In the genomic region with DNA sequence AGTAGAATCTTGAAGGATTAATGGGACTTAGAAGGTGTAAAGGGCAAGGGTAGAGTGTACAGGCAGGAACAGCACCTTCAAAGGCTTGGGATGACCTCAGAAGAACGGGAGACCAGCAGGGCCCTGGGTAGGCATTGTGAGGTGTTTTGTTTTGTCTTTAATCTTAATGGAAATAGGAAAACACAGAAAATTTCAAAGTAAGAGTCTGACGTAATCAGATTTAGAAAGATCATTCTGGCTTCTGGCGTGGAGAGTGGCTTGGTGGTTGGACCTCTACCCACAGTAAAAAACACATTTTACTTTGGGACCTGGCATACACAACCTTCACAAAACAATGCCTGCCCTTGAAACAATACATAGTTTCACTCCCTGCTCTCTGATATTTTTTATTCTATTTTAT, we compare ENCODE assay signal across 27 cellular contexts. TPM values are rescaled to one million over a fixed set of nuclear protein-coding genes. Genes with fewer than 3 reads are reported as not detected.
DNase-seq lines count a peak whose midpoint lies in the region; ATAC-seq, FAIRE-seq and TF ChIP-seq lines count a peak whose summit lies in the region.
"Had no signal": no experiment of that assay in that cellular context is flagged by ENCODE, and none has a peak within 500 bp of the region (broad histone marks: within the 10 kb centered on the region; RNA-seq: fewer than 3 reads in every experiment).

No MANE protein-coding gene starts in this region.

- TF ChIP-seq EP300 in K562 (IDR thresholded peaks at IDR 0.05; ENCODE audit: low read length), result no peak

- ATAC-seq in activated CD8-positive, alpha-beta memory T cell treated with anti-CD3 and anti-CD28 coated beads, Interleukin-2, amount 10 ng/mL, durations not matched to agents 7 days and 5 days, result no peak
- no peak for ATAC-seq in CD4-positive, alpha-beta T cell (ENCODE audit: poor library complexity)
- ATAC-seq in K562 (no peak), Right ventricle myocardium inferior (no peak)
- ATAC-seq in activated CD8-positive, alpha-beta T cell treated with anti-CD3 and anti-CD28 coated beads, Interleukin-2, amount 10 ng/mL, durations not matched to agents 7 days and 5 days, result no peak
- ATAC-seq: HCT116, HepG2 had no signal

- no peak overlapping the region for H3K27ac ChIP-seq in CD4-positive, alpha-beta T cell (ENCODE audit: low read depth, low read length)
- H3K27ac ChIP-seq in OCI-LY1 (ENCODE audit: low read depth, low read length, poor library complexity, severe bottlenecking) (peak overlapping the region; percentile 32), K562 (ENCODE audit: extremely low read depth, low read depth, low read length) (no peak overlapping the region), hepatocyte (no peak overlapping the region)
- H3K27ac ChIP-seq: PC-9, SJSA1 had no signal

- POLR2A ChIA-PET in CD4-positive, alpha-beta T cell (lab: Charles Lee), result no interaction called here
- POLR2A ChIA-PET in K562 (lab: Yijun Ruan, JAX), result no interaction called here
- POLR2A ChIA-PET in activated CD8-positive, alpha-beta T cell treated with anti-CD3 and anti-CD28 coated beads, Interleukin-2, amount 10 ng/mL, durations not matched to agents 7 days and 5 days (lab: Charles Lee), result no interaction called here

- no peaks in the 10 kb centered on the region for H3K9me1 ChIP-seq in K562 (ENCODE audit: control insufficient read depth, insufficient read depth, low read length)

- no peaks in the 10 kb centered on the region for H4K20me1 ChIP-seq in OCI-LY1 (ENCODE audit: insufficient read depth, low read length)
- H4K20me1 ChIP-seq in K562 (replicated peaks; ENCODE audit: control insufficient read depth, insufficient read depth, low read length), result no peaks in the 10 kb centered on the region
- peaks cover 6% of the 10 kb centered on the region for H4K20me1 ChIP-seq in hepatocyte (ENCODE audit: insufficient read depth, poor library complexity, severe bottlenecking)

- peaks cover 49% of the 10 kb centered on the region for H3K4me1 Mint-ChIP-seq in activated CD8-positive, alpha-beta memory T cell treated with anti-CD3 and anti-CD28 coated beads, Interleukin-2, amount 10 ng/mL, durations not matched to agents 7 days and 5 days
- H3K4me1 Mint-ChIP-seq in CD4-positive, alpha-beta T cell (ENCODE audit: low read depth), result peaks cover 50% of the 10 kb centered on the region
- H3K4me1 Mint-ChIP-seq in activated CD8-positive, alpha-beta T cell treated with anti-CD3 and anti-CD28 coated beads, Interleukin-2, amount 10 ng/mL, durations not matched to agents 7 days and 5 days (ENCODE audit: low read depth), result peaks cover 30% of the 10 kb centered on the region

- no peaks in the 10 kb centered on the region for H3K27me3 Mint-ChIP-seq in activated CD8-positive, alpha-beta memory T cell treated with anti-CD3 and anti-CD28 coated beads, Interleukin-2, amount 10 ng/mL, durations not matched to agents 7 days and 5 days
- H3K27me3 Mint-ChIP-seq in CD4-positive, alpha-beta T cell, result no peaks in the 10 kb centered on the region
- H3K27me3 Mint-ChIP-seq in activated CD8-positive, alpha-beta T cell treated with anti-CD3 and anti-CD28 coated beads, Interleukin-2, amount 10 ng/mL, durations not matched to agents 7 days and 5 days (ENCODE audit: low read depth), result no peaks in the 10 kb centered on the region

- H3K4me3 ChIP-seq in OCI-LY1 (ENCODE audit: low read depth, low read length, poor library complexity, severe bottlenecking) (no peak overlapping the region), K562 (no peak overlapping the region), hepatocyte (no peak overlapping the region)
- H3K4me3 ChIP-seq: PC-9, SJSA1 had no signal

- BruUV-seq in K562 (replicated peaks; lab: Mats Ljungman, UMichigan), result no TSS peak

- H3K36me3 Mint-ChIP-seq in activated CD8-positive, alpha-beta memory T cell treated with anti-CD3 and anti-CD28 coated beads, Interleukin-2, amount 10 ng/mL, durations not matched to agents 7 days and 5 days, result peaks cover 34% of the 10 kb centered on the region
- peaks cover 26% of the 10 kb centered on the region for H3K36me3 Mint-ChIP-seq in CD4-positive, alpha-beta T cell (ENCODE audit: low read depth)
- H3K36me3 Mint-ChIP-seq in activated CD8-positive, alpha-beta T cell treated with anti-CD3 and anti-CD28 coated beads, Interleukin-2, amount 10 ng/mL, durations not matched to agents 7 days and 5 days (ENCODE audit: low read depth), result peaks cover 34% of the 10 kb centered on the region

- no peak overlapping the region for H3K4me3 Mint-ChIP-seq in activated CD8-positive, alpha-beta memory T cell treated with anti-CD3 and anti-CD28 coated beads, Interleukin-2, amount 10 ng/mL, durations not matched to agents 7 days and 5 days
- H3K4me3 Mint-ChIP-seq in CD4-positive, alpha-beta T cell, result peak overlapping the region; percentile 2
- H3K4me3 Mint-ChIP-seq in activated CD8-positive, alpha-beta T cell treated with anti-CD3 and anti-CD28 coated beads, Interleukin-2, amount 10 ng/mL, durations not matched to agents 7 days and 5 days, result no peak overlapping the region
- H3K4me3 Mint-ChIP-seq: CD14-positive monocyte had no signal

- intact Hi-C loops in CD4-positive, alpha-beta T cell (cut with DNase I, micrococcal nuclease), result no loop called here
- intact Hi-C loops in K562 (cut with micrococcal nuclease) (no loop called here), Right ventricle myocardium inferior (cut with DNase I) (loop anchor here (10.0 kb wide), 1 partner anchor 64 kb away; a partner anchor contains a TSS)

- H3K27me3 ChIP-seq in CD4-positive, alpha-beta T cell (ENCODE audit: control insufficient read depth, insufficient read depth, low read length), result no peaks in the 10 kb centered on the region
- H3K27me3 ChIP-seq in OCI-LY1 (ENCODE audit: insufficient read depth, low read length) (no peaks in the 10 kb centered on the region), K562 (ENCODE audit: control insufficient read depth in 2 of 2, insufficient read depth in 2 of 2, low read length in 2 of 2) (no peaks in the 10 kb centered on the region), hepatocyte (no peaks in the 10 kb centered on the region)
- H3K27me3 ChIP-seq: BE2C, SJSA1 had no signal

- CTCF ChIA-PET in activated CD8-positive, alpha-beta memory T cell treated with anti-CD3 and anti-CD28 coated beads, Interleukin-2, amount 10 ng/mL, durations not matched to agents 7 days and 5 days (lab: Charles Lee), result no interaction called here
- CTCF ChIA-PET in CD4-positive, alpha-beta T cell (lab: Charles Lee), result no interaction called here
- CTCF ChIA-PET in K562 (lab: Yijun Ruan, JAX; ENCODE audit: low intra/inter-chr PET ratio), result no interaction called here
- CTCF ChIA-PET in activated CD8-positive, alpha-beta T cell treated with anti-CD3 and anti-CD28 coated beads, Interleukin-2, amount 10 ng/mL, durations not matched to agents 7 days and 5 days (lab: Charles Lee), result no interaction called here

- DNase-seq in activated CD8-positive, alpha-beta memory T cell treated with anti-CD3 and anti-CD28 coated beads, Interleukin-2, amount 10 ng/mL, durations not matched to agents 7 days and 5 days, result no peak
- no peak for DNase-seq in activated CD8-positive, alpha-beta memory T cell treated with anti-CD3 and anti-CD28 coated beads for 24 hours
- DNase-seq in CD4-positive, alpha-beta T cell, result no peak
- DNase-seq in K562 (ENCODE audit: extremely low read depth in 1 of 4, low spot score in 3 of 4), result no peak
- no peak for DNase-seq in hepatocyte (ENCODE audit: low spot score)
- no peak for DNase-seq in activated CD8-positive, alpha-beta T cell treated with anti-CD3 and anti-CD28 coated beads, Interleukin-2, amount 10 ng/mL, durations not matched to agents 7 days and 5 days
- DNase-seq in Right ventricle myocardium inferior (ENCODE audit: missing footprints), result no peak
- DNase-seq: 8988T; ACHN; BE2C; Kasumi-1; MV-4-11; NCI-H1105 treated with DMSO at 0.1 percent for 48 hours; NCI-H146; NCI-H2029; NCI-H446 treated with DMSO at 0.1 percent for 48 hours; NCI-H526; NCI-H82; NK-92 treated with Interleukin-12 subunit alpha and Interleukin-12 subunit beta, amount 100 ng/mL, for 24 hours; PC-9; Right ventricle myocardium superior had no signal

- no peak for TF ChIP-seq POLR2A in K562 (conservative IDR thresholded peaks at IDR 0.05)

- no peaks in the 10 kb centered on the region for H3F3A ChIP-seq in OCI-LY1 (ENCODE audit: insufficient read depth, low read length)

- TF ChIP-seq RAD21 in K562 (CRISPR knock-in tag; conservative IDR thresholded peaks at IDR 0.05 in 1 of 2, IDR thresholded peaks at IDR 0.05 in 1 of 2), result no peak

- in situ Hi-C loops in K562 (cut with MboI), result no loop called here

- H2AFZ ChIP-seq in OCI-LY1 (ENCODE audit: low read length) (no peak overlapping the region), K562 (ENCODE audit: low read depth, low read length) (no peak overlapping the region), hepatocyte (no peak overlapping the region)
- H2AFZ ChIP-seq: PC-9 had no signal

- H3K36me3 ChIP-seq in OCI-LY1 (ENCODE audit: insufficient read depth, low read length), result no peaks in the 10 kb centered on the region
- H3K36me3 ChIP-seq in K562 (ENCODE audit: control insufficient read depth, insufficient read depth, low read length), result peaks cover 18% of the 10 kb centered on the region
- no peaks in the 10 kb centered on the region for H3K36me3 ChIP-seq in hepatocyte (replicated peaks; ENCODE audit: insufficient read depth, low read depth)
- H3K36me3 ChIP-seq: BE2C had no signal

- 62% methylated on average over 3 of the region's 3 CpGs for WGBS in K562 (ENCODE audit: insufficient coverage, low coverage, missing lambda C conversion rate)
- WGBS in hepatocyte (ENCODE audit: low lambda C conversion rate, missing lambda C conversion rate), result 80% methylated on average over 3 of the region's 3 CpGs

- peaks cover 2% of the 10 kb centered on the region for H3K9me3 Mint-ChIP-seq in activated CD8-positive, alpha-beta memory T cell treated with anti-CD3 and anti-CD28 coated beads, Interleukin-2, amount 10 ng/mL, durations not matched to agents 7 days and 5 days (ENCODE audit: low read depth)
- no peaks in the 10 kb centered on the region for H3K9me3 Mint-ChIP-seq in CD4-positive, alpha-beta T cell
- H3K9me3 Mint-ChIP-seq in activated CD8-positive, alpha-beta T cell treated with anti-CD3 and anti-CD28 coated beads, Interleukin-2, amount 10 ng/mL, durations not matched to agents 7 days and 5 days (ENCODE audit: insufficient read depth), result no peaks in the 10 kb centered on the region
- H3K9me3 Mint-ChIP-seq: CD14-positive monocyte had no signal

- H3K4me2 ChIP-seq in OCI-LY1 (ENCODE audit: low read length), result no peak overlapping the region
- H3K4me2 ChIP-seq in K562 (ENCODE audit: insufficient read depth, low read length), result no peak overlapping the region
- no peak overlapping the region for H3K4me2 ChIP-seq in hepatocyte
- H3K4me2 ChIP-seq: PC-9 had no signal

- H3K9me3 ChIP-seq in CD4-positive, alpha-beta T cell (ENCODE audit: control insufficient read depth, low read length), result no peaks in the 10 kb centered on the region
- H3K9me3 ChIP-seq in OCI-LY1 (ENCODE audit: low read length) (no peaks in the 10 kb centered on the region), K562 (replicated peaks; ENCODE audit: control insufficient read depth, insufficient read depth, low read depth, low read length) (no peaks in the 10 kb centered on the region), hepatocyte (ENCODE audit: low read depth) (no peaks in the 10 kb centered on the region)
- H3K9me3 ChIP-seq: BE2C, SJSA1 had no signal

- TF ChIP-seq CTCF in CD4-positive, alpha-beta T cell (IDR thresholded peaks at IDR 0.05), result no peak
- TF ChIP-seq CTCF in OCI-LY1 (IDR thresholded peaks at IDR 0.05; ENCODE audit: low read length) (no peak), K562 (IDR thresholded peaks at IDR 0.05 in 2 of 3, conservative IDR thresholded peaks at IDR 0.05 in 1 of 3; ENCODE audit: insufficient read depth in 2 of 3, low read depth in 1 of 3, low read length in 3 of 3) (no peak), hepatocyte (IDR thresholded peaks at IDR 0.05; ENCODE audit: poor library complexity) (no peak)

- peak overlapping the region; percentile 18 for H3K27ac Mint-ChIP-seq in activated CD8-positive, alpha-beta memory T cell treated with anti-CD3 and anti-CD28 coated beads, Interleukin-2, amount 10 ng/mL, durations not matched to agents 7 days and 5 days
- no peak overlapping the region for H3K27ac Mint-ChIP-seq in CD4-positive, alpha-beta T cell
- H3K27ac Mint-ChIP-seq in activated CD8-positive, alpha-beta T cell treated with anti-CD3 and anti-CD28 coated beads, Interleukin-2, amount 10 ng/mL, durations not matched to agents 7 days and 5 days, result no peak overlapping the region

- peaks cover 41% of the 10 kb centered on the region for H3K4me1 ChIP-seq in OCI-LY1 (ENCODE audit: insufficient read depth, low read length, severe bottlenecking)
- peaks cover 18 to 33% of the 10 kb centered on the region in 2 experiments for H3K4me1 ChIP-seq in K562 (replicated peaks in 1 of 2; ENCODE audit: control insufficient read depth in 2 of 2, insufficient read depth in 2 of 2, low read length in 2 of 2)
- H3K4me1 ChIP-seq in hepatocyte (ENCODE audit: insufficient read depth), result peaks cover 11% of the 10 kb centered on the region
- H3K4me1 ChIP-seq: BE2C had no signal

- H3K9me2 ChIP-seq in OCI-LY1 (ENCODE audit: low read depth, low read length), result no peaks in the 10 kb centered on the region
- no peaks in the 10 kb centered on the region for H3K9me2 ChIP-seq in hepatocyte (replicated peaks; ENCODE audit: insufficient read depth)

- H3K79me2 ChIP-seq in OCI-LY1 (ENCODE audit: insufficient read depth, low read length) (no peaks in the 10 kb centered on the region), K562 (ENCODE audit: control insufficient read depth, insufficient read depth, low read length) (peaks cover 59% of the 10 kb centered on the region), hepatocyte (peaks cover 76% of the 10 kb centered on the region)

- no peak overlapping the region for H3K9ac ChIP-seq in OCI-LY1 (ENCODE audit: low read length)
- H3K9ac ChIP-seq in K562 (ENCODE audit: insufficient read depth in 1 of 2, low read depth in 2 of 2, low read length in 2 of 2), result no peak overlapping the region

- no peak for FAIRE-seq in K562 (lab: Jason Lieb, UNC)
- FAIRE-seq: GM18507, HepG2 had no signal

RNA-seq across cellular contexts. Expression of a gene that starts 4.1 kb away (rescaled TPM):
- total RNA-seq in activated CD8-positive, alpha-beta memory T cell treated with anti-CD3 and anti-CD28 coated beads, Interleukin-2, amount 10 ng/mL, durations not matched to agents 7 days and 5 days, result 100 to 1,000 TPM; 112 to 171 TPM
- 10 to 100 TPM; 80.6 to 89.3 TPM for total RNA-seq in CD4-positive, alpha-beta T cell
- 194 and 432 TPM in 2 replicates for total RNA-seq in K562 (2011; cell fraction: chromatin; rRNA removed; ENCODE audit: low replicate concordance)
- total RNA-seq in K562 (2011; cell fraction: nucleolus; rRNA removed), result 231 and 262 TPM in 2 replicates
- total RNA-seq in K562 (2011; cell fraction: nucleoplasm; rRNA removed), result 196 and 201 TPM in 2 replicates
- 46.5 and 75.8 TPM in 2 replicates for total RNA-seq in K562 (2014; rRNA removed)
- total RNA-seq in K562 (2014; rRNA removed; fragmentation: Illumina TruSeq; extraction: Trizol), result 32.1 and 46.8 TPM in 2 replicates
- total RNA-seq in K562 (2015; rRNA removed; fragmentation: Illumina TruSeq; extraction: Trizol), result 49.5 and 50.8 TPM in 2 replicates
- 93.9 and 101 TPM in 2 replicates for total RNA-seq in K562 (2021)
- polyA plus RNA-seq in K562 (2011; rRNA removed), result 50.2 and 86.0 TPM in 2 replicates
- polyA plus RNA-seq in K562 (2011; cell fraction: cytosol; rRNA removed), result 55.2 and 72.8 TPM in 2 replicates
- 327 and 544 TPM in 2 replicates for polyA plus RNA-seq in K562 (2011; cell fraction: nucleus; rRNA removed)
- 78.3 and 153 TPM in 2 replicates for polyA plus RNA-seq in K562 (2012)
- 101 and 105 TPM in 2 replicates for polyA plus RNA-seq in K562 (2014; fragmentation: Illumina TruSeq; extraction: Trizol)
- polyA plus RNA-seq in K562 (2014; fragmentation: Nextera tagmentation; extraction: Ambion mirVana), result 10 to 100 TPM; 16.7 to 39.6 TPM
- polyA plus RNA-seq in K562 (2014; rRNA removed), result 72.0 and 92.8 TPM in 2 replicates
- polyA minus RNA-seq in K562 (2011; rRNA and poly(A)+ RNA removed), result 34.4 and 47.1 TPM in 2 replicates
- polyA minus RNA-seq in K562 (2011; cell fraction: cytosol; rRNA and poly(A)+ RNA removed), result 65.8 and 66.5 TPM in 2 replicates
- polyA minus RNA-seq in K562 (2011; cell fraction: nucleus; rRNA and poly(A)+ RNA removed), result 127 and 129 TPM in 2 replicates
- total RNA-seq in hepatocyte, result 87.7 and 98.2 TPM in 2 replicates
- 133 and 135 TPM in 2 replicates for polyA plus RNA-seq in hepatocyte
- 100 to 1,000 TPM; 120 TPM for total RNA-seq in activated CD8-positive, alpha-beta T cell treated with anti-CD3 and anti-CD28 coated beads, Interleukin-2, amount 10 ng/mL, durations not matched to agents 7 days and 5 days
- 16.1 TPM for total RNA-seq in Right ventricle myocardium inferior

RNA-seq across cellular contexts. Expression of a gene that starts 28.3 kb away (rescaled TPM):
- 100 to 1,000 TPM; 105 to 130 TPM for total RNA-seq in activated CD8-positive, alpha-beta memory T cell treated with anti-CD3 and anti-CD28 coated beads, Interleukin-2, amount 10 ng/mL, durations not matched to agents 7 days and 5 days
- total RNA-seq in CD4-positive, alpha-beta T cell, result 10 to 100 TPM; 11.9 to 12.7 TPM
- 107 and 260 TPM in 2 replicates for total RNA-seq in K562 (2011; cell fraction: chromatin; rRNA removed; ENCODE audit: low replicate concordance)
- total RNA-seq in K562 (2011; cell fraction: nucleolus; rRNA removed), result 237 and 244 TPM in 2 replicates
- total RNA-seq in K562 (2011; cell fraction: nucleoplasm; rRNA removed), result 195 and 210 TPM in 2 replicates
- total RNA-seq in K562 (2014; rRNA removed) (275 and 287 TPM in 2 replicates), K562 (2014; rRNA removed; fragmentation: Illumina TruSeq; extraction: Trizol) (131 and 169 TPM in 2 replicates), K562 (2015; rRNA removed; fragmentation: Illumina TruSeq; extraction: Trizol) (200 and 204 TPM in 2 replicates), K562 (2021) (186 and 203 TPM in 2 replicates), hepatocyte (340 and 354 TPM in 2 replicates), Right ventricle myocardium inferior (118 TPM)
- polyA plus RNA-seq in K562 (2011; rRNA removed) (364 and 370 TPM in 2 replicates), K562 (2014; fragmentation: Illumina TruSeq; extraction: Trizol) (336 and 344 TPM in 2 replicates), K562 (2014; fragmentation: Nextera tagmentation; extraction: Ambion mirVana) (10 to 100 TPM; 35.2 to 82.7 TPM), K562 (2014; rRNA removed) (248 and 267 TPM in 2 replicates), hepatocyte (610 and 612 TPM in 2 replicates)
- 478 and 580 TPM in 2 replicates for polyA plus RNA-seq in K562 (2011; cell fraction: cytosol; rRNA removed)
- polyA plus RNA-seq in K562 (2011; cell fraction: nucleus; rRNA removed), result 338 and 429 TPM in 2 replicates
- 332 and 339 TPM in 2 replicates for polyA plus RNA-seq in K562 (2012)
- 273 and 333 TPM in 2 replicates for polyA minus RNA-seq in K562 (2011; rRNA and poly(A)+ RNA removed)
- 125 and 156 TPM in 2 replicates for polyA minus RNA-seq in K562 (2011; cell fraction: cytosol; rRNA and poly(A)+ RNA removed)
- polyA minus RNA-seq in K562 (2011; cell fraction: nucleus; rRNA and poly(A)+ RNA removed), result 103 and 138 TPM in 2 replicates
- 10 to 100 TPM; 85.6 to 93.8 TPM for total RNA-seq in activated CD8-positive, alpha-beta T cell treated with anti-CD3 and anti-CD28 coated beads, Interleukin-2, amount 10 ng/mL, durations not matched to agents 7 days and 5 days

RNA-seq across cellular contexts. Expression of a gene that starts 36.5 kb away (rescaled TPM):
- total RNA-seq in activated CD8-positive, alpha-beta memory T cell treated with anti-CD3 and anti-CD28 coated beads, Interleukin-2, amount 10 ng/mL, durations not matched to agents 7 days and 5 days, result under 1 TPM in 1 of 2 experiments, not detected in 1; 0.26 TPM
- under 1 TPM; 0.39 to 0.49 TPM for total RNA-seq in CD4-positive, alpha-beta T cell
- total RNA-seq in K562 (2011; cell fraction: chromatin; rRNA removed; ENCODE audit: low replicate concordance), result 6.3 and 17.9 TPM in 2 replicates
- 12.8 and 15.3 TPM in 2 replicates for total RNA-seq in K562 (2011; cell fraction: nucleolus; rRNA removed)
- 9.6 and 9.9 TPM in 2 replicates for total RNA-seq in K562 (2011; cell fraction: nucleoplasm; rRNA removed)
- total RNA-seq in K562 (2014; rRNA removed) (6.0 and 6.5 TPM in 2 replicates), K562 (2014; rRNA removed; fragmentation: Illumina TruSeq; extraction: Trizol) (1.2 and 1.3 TPM in 2 replicates), K562 (2015; rRNA removed; fragmentation: Illumina TruSeq; extraction: Trizol) (0.98 and 1.1 TPM in 2 replicates), K562 (2021) (5.1 and 7.1 TPM in 2 replicates), hepatocyte (0.72 and 0.93 TPM in 2 replicates), Right ventricle myocardium inferior (5.3 TPM)
- polyA plus RNA-seq in K562 (2011; rRNA removed) (10.5 and 18.4 TPM in 2 replicates), K562 (2014; fragmentation: Illumina TruSeq; extraction: Trizol) (4.2 and 5.0 TPM in 2 replicates), K562 (2014; fragmentation: Nextera tagmentation; extraction: Ambion mirVana) (under 1 TPM; 0.25 to 0.31 TPM), K562 (2014; rRNA removed) (8.2 and 8.5 TPM in 2 replicates), hepatocyte (1.8 and 1.9 TPM in 2 replicates)
- polyA plus RNA-seq in K562 (2011; cell fraction: cytosol; rRNA removed), result 20.6 and 20.7 TPM in 2 replicates
- 80.5 and 82.8 TPM in 2 replicates for polyA plus RNA-seq in K562 (2011; cell fraction: nucleus; rRNA removed)
- 3.0 and 3.4 TPM in 2 replicates for polyA plus RNA-seq in K562 (2012)
- 2.1 and 3.8 TPM in 2 replicates for polyA minus RNA-seq in K562 (2011; rRNA and poly(A)+ RNA removed)
- polyA minus RNA-seq in K562 (2011; cell fraction: cytosol; rRNA and poly(A)+ RNA removed), result 3.0 and 6.5 TPM in 2 replicates
- 7.4 and 9.1 TPM in 2 replicates for polyA minus RNA-seq in K562 (2011; cell fraction: nucleus; rRNA and poly(A)+ RNA removed)
- not detected for total RNA-seq in activated CD8-positive, alpha-beta T cell treated with anti-CD3 and anti-CD28 coated beads, Interleukin-2, amount 10 ng/mL, durations not matched to agents 7 days and 5 days
- total RNA-seq: SJSA1 had no signal

RNA-seq across cellular contexts. Expression of a gene that starts 59.0 kb away (rescaled TPM):
- 100 to 1,000 TPM; 293 to 301 TPM for total RNA-seq in activated CD8-positive, alpha-beta memory T cell treated with anti-CD3 and anti-CD28 coated beads, Interleukin-2, amount 10 ng/mL, durations not matched to agents 7 days and 5 days
- total RNA-seq in CD4-positive, alpha-beta T cell, result 100 to 1,000 TPM; 166 to 179 TPM
- 126 and 319 TPM in 2 replicates for total RNA-seq in K562 (2011; cell fraction: chromatin; rRNA removed; ENCODE audit: low replicate concordance)
- total RNA-seq in K562 (2011; cell fraction: nucleolus; rRNA removed), result 56.9 and 76.1 TPM in 2 replicates
- 147 and 245 TPM in 2 replicates for total RNA-seq in K562 (2011; cell fraction: nucleoplasm; rRNA removed)
- 244 and 278 TPM in 2 replicates for total RNA-seq in K562 (2014; rRNA removed)
- 306 and 352 TPM in 2 replicates for total RNA-seq in K562 (2014; rRNA removed; fragmentation: Illumina TruSeq; extraction: Trizol)
- total RNA-seq in K562 (2015; rRNA removed; fragmentation: Illumina TruSeq; extraction: Trizol), result 281 and 297 TPM in 2 replicates
- 266 and 289 TPM in 2 replicates for total RNA-seq in K562 (2021)
- polyA plus RNA-seq in K562 (2011; rRNA removed), result 298 and 365 TPM in 2 replicates
- polyA plus RNA-seq in K562 (2011; cell fraction: cytosol; rRNA removed), result 68.7 and 164 TPM in 2 replicates
- 66.8 and 129 TPM in 2 replicates for polyA plus RNA-seq in K562 (2011; cell fraction: nucleus; rRNA removed)
- 210 and 214 TPM in 2 replicates for polyA plus RNA-seq in K562 (2012)
- polyA plus RNA-seq in K562 (2014; fragmentation: Illumina TruSeq; extraction: Trizol), result 286 and 340 TPM in 2 replicates
- 1,000 to 10,000 TPM in 1 of 2 experiments, 100 to 1,000 TPM in 1; 805 to 1,020 TPM for polyA plus RNA-seq in K562 (2014; fragmentation: Nextera tagmentation; extraction: Ambion mirVana)
- 234 and 237 TPM in 2 replicates for polyA plus RNA-seq in K562 (2014; rRNA removed)
- 765 and 786 TPM in 2 replicates for polyA minus RNA-seq in K562 (2011; rRNA and poly(A)+ RNA removed)
- polyA minus RNA-seq in K562 (2011; cell fraction: cytosol; rRNA and poly(A)+ RNA removed), result 311 and 407 TPM in 2 replicates
- polyA minus RNA-seq in K562 (2011; cell fraction: nucleus; rRNA and poly(A)+ RNA removed), result 70.7 and 177 TPM in 2 replicates
- 177 and 196 TPM in 2 replicates for total RNA-seq in hepatocyte
- 95.9 and 109 TPM in 2 replicates for polyA plus RNA-seq in hepatocyte
- total RNA-seq in activated CD8-positive, alpha-beta T cell treated with anti-CD3 and anti-CD28 coated beads, Interleukin-2, amount 10 ng/mL, durations not matched to agents 7 days and 5 days, result 100 to 1,000 TPM; 279 to 280 TPM
- total RNA-seq in Right ventricle myocardium inferior, result 30.5 TPM

RNA-seq across cellular contexts. Expression of a gene that starts 59.7 kb away (rescaled TPM):
- 10 to 100 TPM; 13.2 to 18.9 TPM for total RNA-seq in activated CD8-positive, alpha-beta memory T cell treated with anti-CD3 and anti-CD28 coated beads, Interleukin-2, amount 10 ng/mL, durations not matched to agents 7 days and 5 days
- 10 to 100 TPM; 25.5 to 29.8 TPM for total RNA-seq in CD4-positive, alpha-beta T cell
- total RNA-seq in K562 (2011; cell fraction: chromatin; rRNA removed; ENCODE audit: low replicate concordance), result 49.5 and 67.9 TPM in 2 replicates
- 38.7 and 39.0 TPM in 2 replicates for total RNA-seq in K562 (2011; cell fraction: nucleolus; rRNA removed)
- 58.5 and 84.5 TPM in 2 replicates for total RNA-seq in K562 (2011; cell fraction: nucleoplasm; rRNA removed)
- 21.0 and 23.3 TPM in 2 replicates for total RNA-seq in K562 (2014; rRNA removed)
- total RNA-seq in K562 (2014; rRNA removed; fragmentation: Illumina TruSeq; extraction: Trizol), result 27.7 and 28.8 TPM in 2 replicates
- 31.1 and 32.1 TPM in 2 replicates for total RNA-seq in K562 (2015; rRNA removed; fragmentation: Illumina TruSeq; extraction: Trizol)
- 18.8 and 21.7 TPM in 2 replicates for total RNA-seq in K562 (2021)
- polyA plus RNA-seq in K562 (2011; rRNA removed), result 27.4 and 32.5 TPM in 2 replicates
- polyA plus RNA-seq in K562 (2011; cell fraction: cytosol; rRNA removed), result 18.2 and 21.8 TPM in 2 replicates
- polyA plus RNA-seq in K562 (2011; cell fraction: nucleus; rRNA removed), result 33.6 and 48.2 TPM in 2 replicates
- 22.6 and 23.3 TPM in 2 replicates for polyA plus RNA-seq in K562 (2012)
- polyA plus RNA-seq in K562 (2014; fragmentation: Illumina TruSeq; extraction: Trizol), result 26.2 and 26.6 TPM in 2 replicates
- polyA plus RNA-seq in K562 (2014; fragmentation: Nextera tagmentation; extraction: Ambion mirVana), result 10 to 100 TPM in 1 of 2 experiments, 1 to 10 TPM in 1; 9.0 to 10.7 TPM
- polyA plus RNA-seq in K562 (2014; rRNA removed), result 29.4 and 39.4 TPM in 2 replicates
- polyA minus RNA-seq in K562 (2011; rRNA and poly(A)+ RNA removed), result 25.9 and 28.5 TPM in 2 replicates
- 11.7 and 11.8 TPM in 2 replicates for polyA minus RNA-seq in K562 (2011; cell fraction: cytosol; rRNA and poly(A)+ RNA removed)
- 25.8 and 33.7 TPM in 2 replicates for polyA minus RNA-seq in K562 (2011; cell fraction: nucleus; rRNA and poly(A)+ RNA removed)
- total RNA-seq in hepatocyte, result 12.9 and 14.2 TPM in 2 replicates
- polyA plus RNA-seq in hepatocyte, result 9.2 and 14.8 TPM in 2 replicates
- total RNA-seq in activated CD8-positive, alpha-beta T cell treated with anti-CD3 and anti-CD28 coated beads, Interleukin-2, amount 10 ng/mL, durations not matched to agents 7 days and 5 days, result 10 to 100 TPM; 12.3 to 12.5 TPM
- total RNA-seq in Right ventricle myocardium inferior, result 10.6 TPM
